In genomic region chr16:78529881-78530280, GRCh38 we compare ENCODE assay signal across 3 cellular contexts.
"Had no signal": no experiment of that assay in that cellular context is flagged by ENCODE, and none has a peak within 500 bp of the region (broad histone marks: within the 10 kb centered on the region; RNA-seq: fewer than 3 reads in every experiment).

No MANE protein-coding gene starts in this region.

- DNase-seq: GDM1, GF-D8 had no signal

- ATAC-seq: GM12878 had no signal
